20 cellular contexts compared by ENCODE assay signal in genomic region chr5:172142709-172143215, GRCh38. TPM values are rescaled to one million over a fixed set of nuclear protein-coding genes. Genes with fewer than 3 reads are reported as not detected.
DNase-seq lines count a peak whose midpoint lies in the region; ATAC-seq lines count a peak whose summit lies in the region.
"Had no signal": no experiment of that assay in that cellular context is flagged by ENCODE, and none has a peak within 500 bp of the region (broad histone marks: within the 10 kb centered on the region; RNA-seq: fewer than 3 reads in every experiment).

No MANE protein-coding gene starts in this region.

- H3K18ac ChIP-seq in mesendoderm (ENCODE audit: low read length): no peak overlapping the region

- H3K4me3 Mint-ChIP-seq in activated naive CD8-positive, alpha-beta T cell treated with anti-CD3 and anti-CD28 coated beads for 36 hours: no peak overlapping the region
- H3K4me3 Mint-ChIP-seq: nephron had no signal

- H3K9ac ChIP-seq in BLaER1 treated with 17β-estradiol and CSF1 and Interleukin-3, amounts not matched to agents 10 nM and 100 nM: peak overlapping the region in 5 of 11 experiments; percentile 5 to 52 (median 29); a peak in 9 of 22 replicates
- no peak overlapping the region for H3K9ac ChIP-seq in mesendoderm (ENCODE audit: low read length)

- H4K20me1 ChIP-seq in BLaER1 treated with 17β-estradiol and CSF1 and Interleukin-3, amounts not matched to agents 10 nM and 100 nM: peaks cover 68 to 100% (median 78%) of the 10 kb centered on the region in 11 experiments

- H3K36me3 ChIP-seq in BLaER1 treated with 17β-estradiol and CSF1 and Interleukin-3, amounts not matched to agents 10 nM and 100 nM: peaks cover 43 to 94% (median 65%) of the 10 kb centered on the region in 11 experiments
- no peaks in the 10 kb centered on the region for H3K36me3 ChIP-seq in mesendoderm (ENCODE audit: control insufficient read depth, insufficient read depth, low read length)

- no peak overlapping the region for H3K23ac ChIP-seq in mesendoderm (ENCODE audit: low read length)

- no CpG with 5 or more reads among the region's 5 CpGs for WGBS in mesendoderm (ENCODE audit: extremely low coverage, insufficient coverage, low lambda C conversion rate)

- no peak overlapping the region for H3K4me3 ChIP-seq in BLaER1 treated with 17β-estradiol and CSF1 and Interleukin-3, amounts not matched to agents 10 nM and 100 nM
- H3K4me3 ChIP-seq in mesendoderm (ENCODE audit: low read length): no peak overlapping the region
- H3K4me3 ChIP-seq: stomach had no signal

- H3K56ac ChIP-seq in mesendoderm (ENCODE audit: low read length): no peak overlapping the region

- no peak overlapping the region for H3K4ac ChIP-seq in mesendoderm (ENCODE audit: low read depth, low read length)

- H3K9me3 Mint-ChIP-seq in activated naive CD8-positive, alpha-beta T cell treated with anti-CD3 and anti-CD28 coated beads for 36 hours: no peaks in the 10 kb centered on the region

- no peak overlapping the region for H2AK5ac ChIP-seq in mesendoderm (ENCODE audit: low read length)

- H3K4me1 Mint-ChIP-seq in activated naive CD8-positive, alpha-beta T cell treated with anti-CD3 and anti-CD28 coated beads for 36 hours: peaks cover 69% of the 10 kb centered on the region

- no peak overlapping the region for H4K8ac ChIP-seq in mesendoderm (ENCODE audit: low read depth, low read length)

- peaks cover 0 to 16% (median 11%) of the 10 kb centered on the region in 11 experiments; a peak in 17 of 22 replicates for H3K9me3 ChIP-seq in BLaER1 treated with 17β-estradiol and CSF1 and Interleukin-3, amounts not matched to agents 10 nM and 100 nM (replicated peaks in 1 of 11)
- H3K9me3 ChIP-seq: stomach had no signal

- H3K79me1 ChIP-seq in mesendoderm (ENCODE audit: low read length): no peaks in the 10 kb centered on the region

- H3K27me3 ChIP-seq in BLaER1 treated with 17β-estradiol and CSF1 and Interleukin-3, amounts not matched to agents 10 nM and 100 nM: no peaks in the 10 kb centered on the region
- no peaks in the 10 kb centered on the region for H3K27me3 ChIP-seq in mesendoderm (ENCODE audit: insufficient read depth, low read length, poor library complexity)
- H3K27me3 ChIP-seq: stomach had no signal

- H3K36me3 Mint-ChIP-seq in activated naive CD8-positive, alpha-beta T cell treated with anti-CD3 and anti-CD28 coated beads for 36 hours: peaks cover 31% of the 10 kb centered on the region

- no peak for ATAC-seq in HG02588 (IDR thresholded peaks at IDR 0.05; ENCODE audit: unreplicated experiment)
- ATAC-seq: HCT116 had no signal

- H3K4me2 ChIP-seq in BLaER1 treated with 17β-estradiol and CSF1 and Interleukin-3, amounts not matched to agents 10 nM and 100 nM: peak overlapping the region in 9 of 11 experiments; percentile 10 to 93 (median 77); a peak in 14 of 22 replicates
- H3K4me2 ChIP-seq in mesendoderm (ENCODE audit: low read length): no peak overlapping the region

- no peak overlapping the region for H2BK120ac ChIP-seq in mesendoderm (ENCODE audit: low read depth, low read length)

- no peak overlapping the region for H2BK15ac ChIP-seq in mesendoderm (replicated peaks; ENCODE audit: low read depth)

- peak overlapping the region; percentile 29 for H3K27ac Mint-ChIP-seq in activated naive CD8-positive, alpha-beta T cell treated with anti-CD3 and anti-CD28 coated beads for 36 hours
- H3K27ac Mint-ChIP-seq: nephron had no signal

- H3K27me3 Mint-ChIP-seq in activated naive CD8-positive, alpha-beta T cell treated with anti-CD3 and anti-CD28 coated beads for 36 hours: no peaks in the 10 kb centered on the region

- DNase-seq in HUDEP-2 (lab: John Stamatoyannopoulos, UW; ENCODE audit: unreplicated experiment in 76 of 76) (peak in 74 of 76 experiments; percentile 9 to 93 (median 72)), mesendoderm (peak; percentile 87), amygdala (lab: John Stamatoyannopoulos, UW) (no peak), NOMO-1 treated with DMSO at 0.1 percent for 48 hours (lab: John Stamatoyannopoulos, UW; ENCODE audit: unreplicated experiment) (no peak)
- DNase-seq in activated naive CD8-positive, alpha-beta T cell treated with anti-CD3 and anti-CD28 coated beads for 36 hours: no peak
- no peak for DNase-seq in NK-92 treated with Interleukin-12 subunit alpha and Interleukin-12 subunit beta, amount 100 ng/mL, for 24 hours (lab: John Stamatoyannopoulos, UW)
- DNase-seq: MV-4-11; right cardiac atrium; stimulated activated CD4-positive, alpha-beta T cell treated with anti-CD3 and anti-CD28 coated beads, Interleukin-4, amount 100 ng/mL, for 4 hours; stomach had no signal

- H2BK5ac ChIP-seq in mesendoderm (ENCODE audit: low read length): no peak overlapping the region

- H4K5ac ChIP-seq in mesendoderm (ENCODE audit: low read length): no peak overlapping the region

- no peaks in the 10 kb centered on the region for H3K79me2 ChIP-seq in mesendoderm (ENCODE audit: control insufficient read depth, insufficient read depth, low read length)

- peaks cover 65 to 75% (median 69%) of the 10 kb centered on the region in 10 experiments for H3K4me1 ChIP-seq in BLaER1 treated with 17β-estradiol and CSF1 and Interleukin-3, amounts not matched to agents 10 nM and 100 nM
- H3K4me1 ChIP-seq in mesendoderm (ENCODE audit: control insufficient read depth, low read depth, low read length): peaks cover 2% of the 10 kb centered on the region

- peak overlapping the region in 9 of 11 experiments; percentile 6 to 77 (median 32); a peak in 16 of 22 replicates for H3K27ac ChIP-seq in BLaER1 treated with 17β-estradiol and CSF1 and Interleukin-3, amounts not matched to agents 10 nM and 100 nM
- no peak overlapping the region for H3K27ac ChIP-seq in mesendoderm (ENCODE audit: low read depth, low read length)
- H3K27ac ChIP-seq: C4-2B had no signal

RNA-seq across cellular contexts. Expression of gene STK10, which starts 45.3 kb away (rescaled TPM):
- total RNA-seq in activated naive CD8-positive, alpha-beta T cell treated with anti-CD3 and anti-CD28 coated beads for 36 hours: 10 to 100 TPM; 83.7 to 93.2 TPM
- polyA plus RNA-seq in mesendoderm (2013, experiment 1 of 2): 6.8 TPM
- 7.2 TPM for polyA plus RNA-seq in mesendoderm (2013, experiment 2 of 2)

RNA-seq across cellular contexts. Expression of gene EFCAB9, which starts 51.2 kb away (rescaled TPM):
- total RNA-seq in activated naive CD8-positive, alpha-beta T cell treated with anti-CD3 and anti-CD28 coated beads for 36 hours: not detected
- polyA plus RNA-seq in mesendoderm (2013, experiment 1 of 2): not detected
- polyA plus RNA-seq in mesendoderm (2013, experiment 2 of 2): not detected
- total RNA-seq: frontal cortex; NCI-H460; right cardiac atrium; RPMI7951; stomach; T-helper 2 cell treated with Interferon-gamma antibody and Interleukin-4, amounts not matched to agents 100 ng/mL and 5 ng/mL, for 36 hours had no signal
- polyA plus RNA-seq: adipose tissue, right cardiac atrium, stomach had no signal

Comparison
In these comparisons a context has a peak if more than half of its experiments do, and no peak if none do; other contexts are left out.
1. DNase-seq: peak in HUDEP-2 (74 of 76) and mesendoderm (single experiment); none in activated naive CD8-positive, alpha-beta T cell treated with anti-CD3 and anti-CD28 coated beads for 36 hours (single experiment), NK-92 treated with Interleukin-12 subunit alpha and Interleukin-12 subunit beta, amount 100 ng/mL, for 24 hours (single experiment), amygdala (0 of 56) and NOMO-1 treated with DMSO at 0.1 percent for 48 hours (single experiment).